ENCODE assay signal across 1 cellular context in genomic region chr13:90321281-90321931, GRCh38.
A peak's percentile ranks its signal among the peaks of the same experiment; 100 is the strongest.
TF ChIP-seq lines count a peak whose summit lies in the region.

No MANE protein-coding gene starts in this region.

TF ChIP-seq in K562, 482 proteins besides CTCF, POLR2A, EP300 and RAD21 (continued from another document):
- 0 out of 4 replicates have a peak, but pooled peaks of 1 of the 2 experiments have one; percentile 61 for TF ChIP-seq ZNF639 (CRISPR knock-in tag; conservative IDR thresholded peaks at IDR 0.05 in 1 of 2, IDR thresholded peaks at IDR 0.05 in 1 of 2)
- no peak for TF ChIP-seq ZNF830 (CRISPR knock-in tag; IDR thresholded peaks at IDR 0.05)
- no peak for TF ChIP-seq ZNF589 (CRISPR knock-in tag; IDR thresholded peaks at IDR 0.05; ENCODE audit: low read depth)
- no peak for TF ChIP-seq SMARCB1 (IDR thresholded peaks at IDR 0.05; ENCODE audit: insufficient read length, low read depth)
- no peak for TF ChIP-seq NFIX (CRISPR knock-in tag; IDR thresholded peaks at IDR 0.05; ENCODE audit: low read depth)
- TF ChIP-seq ADNP (tag; IDR thresholded peaks at IDR 0.05): no peak
- TF ChIP-seq KDM4B (IDR thresholded peaks at IDR 0.05; ENCODE audit: borderline replicate concordance in 2 of 2, low read depth in 1 of 2): no peak
